ENCODE assay signal across 1 cellular context in genomic region chr11:73876424-73877300, GRCh38.
TF ChIP-seq lines count a peak whose summit lies in the region.

Gene COA4 (minus strand): TSS chr11:73876846. CDS start chr11:73873378, 3,468 bp downstream.
A gene with protein sequence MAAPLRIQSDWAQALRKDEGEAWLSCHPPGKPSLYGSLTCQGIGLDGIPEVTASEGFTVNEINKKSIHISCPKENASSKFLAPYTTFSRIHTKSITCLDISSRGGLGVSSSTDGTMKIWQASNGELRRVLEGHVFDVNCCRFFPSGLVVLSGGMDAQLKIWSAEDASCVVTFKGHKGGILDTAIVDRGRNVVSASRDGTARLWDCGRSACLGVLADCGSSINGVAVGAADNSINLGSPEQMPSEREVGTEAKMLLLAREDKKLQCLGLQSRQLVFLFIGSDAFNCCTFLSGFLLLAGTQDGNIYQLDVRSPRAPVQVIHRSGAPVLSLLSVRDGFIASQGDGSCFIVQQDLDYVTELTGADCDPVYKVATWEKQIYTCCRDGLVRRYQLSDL (plus strand): TSS chr11:73876999. CDS start chr11:73877022, 23 bp downstream.

TF ChIP-seq in H1, 55 proteins besides CTCF, POLR2A, EP300 and RAD21:
- peak; percentile 37 for TF ChIP-seq SP4 (IDR thresholded peaks at IDR 0.05; ENCODE audit: low read length)
- peak; percentile 59 for TF ChIP-seq NANOG (IDR thresholded peaks at IDR 0.05; ENCODE audit: insufficient read depth, low read depth, low read length, poor library complexity, severe bottlenecking)
- peak; percentile 71 for TF ChIP-seq NRF1 (IDR thresholded peaks at IDR 0.05; ENCODE audit: low read depth, low read length)
- peak; percentile 98 for TF ChIP-seq RBBP5 (IDR thresholded peaks at IDR 0.05; ENCODE audit: borderline replicate concordance, low read depth, low read length)
- TF ChIP-seq E2F6 (IDR thresholded peaks at IDR 0.05), result peak; percentile 92
- peak; percentile 98 for TF ChIP-seq POLR2AphosphoS5 (IDR thresholded peaks at IDR 0.05; ENCODE audit: low read depth, low read length)
- peak; percentile 85 for TF ChIP-seq GABPA (IDR thresholded peaks at IDR 0.05; ENCODE audit: borderline replicate concordance, insufficient read depth, low read length)
- TF ChIP-seq SIRT6 (IDR thresholded peaks at IDR 0.05; ENCODE audit: low read length), result no peak
- peak; percentile 67; the same call in 1 of the 2 replicates for TF ChIP-seq ATF2 (IDR thresholded peaks at IDR 0.05; ENCODE audit: low read length)
- no peak for TF ChIP-seq RNF2 (IDR thresholded peaks at IDR 0.05; ENCODE audit: borderline replicate concordance, low read depth, low read length, missing control alignments, poor library complexity, severe bottlenecking)
- TF ChIP-seq FOSL1 (IDR thresholded peaks at IDR 0.05; ENCODE audit: insufficient read depth, low read depth, low read length), result no peak
- TF ChIP-seq SIN3A (conservative IDR thresholded peaks at IDR 0.05 in 1 of 2, IDR thresholded peaks at IDR 0.05 in 1 of 2; ENCODE audit: low read depth in 1 of 2, low read length in 2 of 2), result peak; percentile 25 to 84; a peak in 2 of 4 replicates
- no peak; the same call in 1 of the 2 replicates for TF ChIP-seq KDM5A (IDR thresholded peaks at IDR 0.05; ENCODE audit: low read length)
- TF ChIP-seq, protein P1, sequence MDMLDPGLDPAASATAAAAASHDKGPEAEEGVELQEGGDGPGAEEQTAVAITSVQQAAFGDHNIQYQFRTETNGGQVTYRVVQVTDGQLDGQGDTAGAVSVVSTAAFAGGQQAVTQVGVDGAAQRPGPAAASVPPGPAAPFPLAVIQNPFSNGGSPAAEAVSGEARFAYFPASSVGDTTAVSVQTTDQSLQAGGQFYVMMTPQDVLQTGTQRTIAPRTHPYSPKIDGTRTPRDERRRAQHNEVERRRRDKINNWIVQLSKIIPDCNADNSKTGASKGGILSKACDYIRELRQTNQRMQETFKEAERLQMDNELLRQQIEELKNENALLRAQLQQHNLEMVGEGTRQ (IDR thresholded peaks at IDR 0.05; ENCODE audit: low read length), result 0 out of 2 replicates have a peak, but pooled peaks have one; percentile 14
- no peak for TF ChIP-seq RFX5 (IDR thresholded peaks at IDR 0.05; ENCODE audit: borderline replicate concordance, low read depth, low read length)
- TF ChIP-seq CHD1 (IDR thresholded peaks at IDR 0.05; ENCODE audit: low read depth, low read length), result no peak
- peak; percentile 26 for TF ChIP-seq TAF7 (optimal IDR thresholded peaks at IDR 0.05; ENCODE audit: borderline replicate concordance, low read depth, low read length)
- TF ChIP-seq PHF8 (conservative IDR thresholded peaks at IDR 0.05; ENCODE audit: low read depth, low read length), result peak; percentile 90; the same call in 1 of the 2 replicates
- TF ChIP-seq KDM1A (IDR thresholded peaks at IDR 0.05; ENCODE audit: borderline replicate concordance, low read length), result peak; percentile 73; the same call in 1 of the 2 replicates
- TF ChIP-seq TAF1 (IDR thresholded peaks at IDR 0.05; ENCODE audit: low read depth, low read length), result peak; percentile 95
- peak; percentile 57; the same call in 1 of the 2 replicates for TF ChIP-seq EGR1 (IDR thresholded peaks at IDR 0.05; ENCODE audit: borderline replicate concordance, low read depth, low read length)
- TF ChIP-seq MAFK (IDR thresholded peaks at IDR 0.05; ENCODE audit: low read depth, low read length), result no peak
- peak; percentile 90 to 96; a peak in 3 of 4 replicates for TF ChIP-seq HDAC2 (IDR thresholded peaks at IDR 0.05; ENCODE audit: borderline replicate concordance in 1 of 2, low read depth in 2 of 2, low read length in 2 of 2)
- 0 out of 2 replicates have a peak, but pooled peaks have one; percentile 45 for TF ChIP-seq TCF12 (IDR thresholded peaks at IDR 0.05; ENCODE audit: low read depth, low read length)
- peak; percentile 53; the same call in 1 of the 2 replicates for TF ChIP-seq YY1 (IDR thresholded peaks at IDR 0.05; ENCODE audit: low read depth, low read length)
- no peak for TF ChIP-seq POU5F1 (IDR thresholded peaks at IDR 0.05; ENCODE audit: low read depth, low read length)
- TF ChIP-seq SP1 (IDR thresholded peaks at IDR 0.05; ENCODE audit: low read depth, low read length), result peak; percentile 68; the same call in 1 of the 2 replicates
- no peak for TF ChIP-seq ASH2L (IDR thresholded peaks at IDR 0.05; ENCODE audit: low read length)
- no peak for TF ChIP-seq SAP30 (IDR thresholded peaks at IDR 0.05; ENCODE audit: insufficient read depth, insufficient replicate concordance, low read length)
- TF ChIP-seq RXRA (IDR thresholded peaks at IDR 0.05; ENCODE audit: insufficient read depth, low read depth, low read length), result no peak
- TF ChIP-seq BACH1 (IDR thresholded peaks at IDR 0.05; ENCODE audit: low read length), result peak; percentile 92
- peak; percentile 97 for TF ChIP-seq MAX (IDR thresholded peaks at IDR 0.05)
- TF ChIP-seq GTF2F1 (IDR thresholded peaks at IDR 0.05; ENCODE audit: borderline replicate concordance, low read depth, low read length), result peak; percentile 66; the same call in 1 of the 2 replicates
- TF ChIP-seq TEAD4 (IDR thresholded peaks at IDR 0.05; ENCODE audit: low read depth, low read length), result peak; percentile 81
- TF ChIP-seq TBP (IDR thresholded peaks at IDR 0.05; ENCODE audit: low read depth, low read length), result peak; percentile 88
- TF ChIP-seq CBX5 (IDR thresholded peaks at IDR 0.05; ENCODE audit: low read depth, low read length), result no peak
